ENCODE assay signal across 8 cellular contexts in genomic region chr15:39976291-39977274, GRCh38. TPM values are rescaled to one million over a fixed set of nuclear protein-coding genes. Genes with fewer than 3 reads are reported as not detected.
DNase-seq lines count a peak whose midpoint lies in the region; ATAC-seq, FAIRE-seq and TF ChIP-seq lines count a peak whose summit lies in the region.

No MANE protein-coding gene starts in this region.

- peak overlapping the region; percentile 62 for H3K27ac ChIP-seq in OCI-LY7 (ENCODE audit: low read depth, low read length, poor library complexity, severe bottlenecking)
- peak overlapping the region; percentile 5 to 59 for H3K27ac ChIP-seq in kidney (ENCODE audit: low read depth in 2 of 2, low read length in 2 of 2)
- H3K27ac ChIP-seq in spleen, result peak overlapping the region in 7 of 8 donors; percentile 70 to 83 (median 77)

- no TSS peak for BruUV-seq in OCI-LY7 (replicated peaks; lab: Mats Ljungman, UMichigan)

- ATAC-seq in GM18502 (IDR thresholded peaks at IDR 0.05; ENCODE audit: poor library complexity, unreplicated experiment), result peak; percentile 44
- no peak for ATAC-seq in HG02973 (IDR thresholded peaks at IDR 0.05; ENCODE audit: unreplicated experiment)

- no peaks in the 10 kb centered on the region for H3K36me3 ChIP-seq in OCI-LY7 (ENCODE audit: insufficient read depth, low read length)
- H3K36me3 ChIP-seq in kidney (ENCODE audit: control insufficient read depth in 1 of 2, insufficient read depth in 2 of 2, low read length in 2 of 2), result peaks cover 5 to 12% of the 10 kb centered on the region in 2 donors
- H3K36me3 ChIP-seq in spleen, result peaks cover 0 to 87% (median 18%) of the 10 kb centered on the region in 6 donors
- H3K36me3 ChIP-seq in HAP-1 (replicated peaks), result peaks cover 31% of the 10 kb centered on the region

- no peaks in the 10 kb centered on the region for H4K20me1 ChIP-seq in OCI-LY7 (ENCODE audit: insufficient read depth, low read length)

- H2AFZ ChIP-seq in OCI-LY7 (ENCODE audit: low read length), result peak overlapping the region; percentile 54

- no peaks in the 10 kb centered on the region for H3K79me2 ChIP-seq in OCI-LY7 (ENCODE audit: insufficient read depth, low read depth, low read length)

- peak overlapping the region in 1 of 2 donors; percentile 35 for H3K9ac ChIP-seq in kidney (ENCODE audit: low read length in 2 of 2)

- TF ChIP-seq CTCF in OCI-LY7 (conservative IDR thresholded peaks at IDR 0.05; ENCODE audit: low read length) (peak; percentile 72), kidney (IDR thresholded peaks at IDR 0.05; ENCODE audit: borderline replicate concordance, extremely low read depth, insufficient read depth) (peak; percentile 52), spleen (IDR thresholded peaks at IDR 0.05 in 8 of 11, conservative IDR thresholded peaks at IDR 0.05 in 3 of 11) (peak in 5 of 11 experiments; percentile 17 to 68 (median 36))

- H3K4me3 ChIP-seq in OCI-LY7 (ENCODE audit: low read depth, low read length, poor library complexity, severe bottlenecking) (peak overlapping the region; percentile 66), kidney (ENCODE audit: low read length in 2 of 2) (peak overlapping the region; percentile 57 to 62), spleen (peak overlapping the region; percentile 4 to 67 (median 32)), HAP-1 (no peak overlapping the region)

- DNase-seq in OCI-LY7 (ENCODE audit: low spot score) (peak; percentile 79), dedifferentiated amniotic fluid mesenchymal stem cell (ENCODE audit: extremely low spot score) (peak; percentile 40), kidney (peak; percentile 86), spleen (peak; percentile 76), HAP-1 (ENCODE audit: low spot score in 2 of 2) (no peak), NCI-H146 (lab: John Stamatoyannopoulos, UW) (no peak)

- H3K9me2 ChIP-seq in OCI-LY7 (ENCODE audit: insufficient read depth, low read length), result no peaks in the 10 kb centered on the region

- H3K4me1 ChIP-seq in OCI-LY7 (ENCODE audit: insufficient read depth, low read length, poor library complexity, severe bottlenecking), result peaks cover 9% of the 10 kb centered on the region
- H3K4me1 ChIP-seq in kidney (ENCODE audit: control insufficient read depth in 1 of 2, insufficient read depth in 1 of 2, low read depth in 1 of 2, low read length in 2 of 2), result no peaks in the 10 kb centered on the region
- peaks cover 0 to 9% (median 0%) of the 10 kb centered on the region in 6 donors for H3K4me1 ChIP-seq in spleen
- H3K4me1 ChIP-seq in HAP-1, result no peaks in the 10 kb centered on the region

- 52 to 77% (median 69%) methylated on average over 49 to 69 of the region's 69 CpGs for WGBS in spleen, 5 donors

- intact Hi-C loops in OCI-LY7 (cut with micrococcal nuclease; ENCODE audit: unreplicated experiment) (no loop called here), kidney (cut with DNase I) (no loop called here), spleen (cut with DNase I; ENCODE audit: low total_unique reads) (no loop called here)

- H3K27me3 ChIP-seq in spleen (replicated peaks in 1 of 7) (no peaks in the 10 kb centered on the region), HAP-1 (ENCODE audit: low read depth) (no peaks in the 10 kb centered on the region)

- CTCF ChIA-PET in OCI-LY7 (lab: Charles Lee; ENCODE audit: unreplicated experiment), result no interaction called here

- POLR2A ChIA-PET in OCI-LY7 (lab: Charles Lee), result no interaction called here

- no peak for FAIRE-seq in kidney (lab: Jason Lieb, UNC)

- in situ Hi-C loops in HAP-1 (cut with MboI; ENCODE audit: low sequenced_read_pairs), result no loop called here

- no peak for TF ChIP-seq POLR2A in spleen (IDR thresholded peaks at IDR 0.05)

- H3K4me2 ChIP-seq in OCI-LY7 (ENCODE audit: low read length), result peak overlapping the region; percentile 55

- no peaks in the 10 kb centered on the region for H3K9me3 ChIP-seq in OCI-LY7 (ENCODE audit: low read length)
- no peaks in the 10 kb centered on the region for H3K9me3 ChIP-seq in kidney (ENCODE audit: control insufficient read depth in 1 of 2, low read length in 2 of 2)
- no peaks in the 10 kb centered on the region for H3K9me3 ChIP-seq in spleen
- no peaks in the 10 kb centered on the region for H3K9me3 ChIP-seq in HAP-1

RNA-seq across cellular contexts. Expression of gene EIF2AK4, which starts 42.7 kb away (rescaled TPM):
- 6.1 and 10.5 TPM in 2 replicates for total RNA-seq in OCI-LY7 (2014; rRNA removed; shearing (Covaris generic))
- total RNA-seq in OCI-LY7 (2022), result 10.7 and 14.1 TPM in 2 replicates
- 30.9 TPM for total RNA-seq in kidney
- polyA plus RNA-seq in kidney (ENCODE audit: insufficient read depth, low read depth, low replicate concordance), result 25.1 TPM
- total RNA-seq in spleen, result 10 to 100 TPM; 21.0 to 56.2 (median 28.7) TPM
- 10 to 100 TPM; 28.9 to 34.7 (median 33.8) TPM for polyA plus RNA-seq in spleen

RNA-seq across cellular contexts. Expression of gene GPR176, which starts 56.5 kb away (rescaled TPM):
- total RNA-seq in OCI-LY7 (2014; rRNA removed; shearing (Covaris generic)), result 0.57 TPM in 1 of 2 replicates, not detected in the other
- total RNA-seq in OCI-LY7 (2022), result not detected in 2 replicates
- total RNA-seq in kidney, result 7.6 TPM
- 2.9 TPM for polyA plus RNA-seq in kidney (ENCODE audit: insufficient read depth, low read depth, low replicate concordance)
- 10 to 100 TPM in 1 of 7 donors, 1 to 10 TPM in 6; 3.2 to 12.8 (median 6.6) TPM for total RNA-seq in spleen
- polyA plus RNA-seq in spleen, result 1 to 10 TPM; 2.7 to 4.6 (median 4.0) TPM

Comparison
In these comparisons a context has a peak if more than half of its experiments do, and no peak if none do; other contexts are left out.
1. DNase-seq: peak in OCI-LY7 (single experiment), dedifferentiated amniotic fluid mesenchymal stem cell (single experiment), kidney (single experiment) and spleen (single experiment); none in HAP-1 (0 of 2) and NCI-H146 (single experiment).
2. Peak in every context shown above with its lines, with median percentiles within 50 percentile points of each other: H3K27ac ChIP-seq.